ENCODE assay signal across 13 cellular contexts in genomic region chr2:201971516-201972228, GRCh38.
DNase-seq lines count a peak whose midpoint lies in the region; ATAC-seq and TF ChIP-seq lines count a peak whose summit lies in the region.
"Had no signal": no experiment of that assay in that cellular context is flagged by ENCODE, and none has a peak within 500 bp of the region (broad histone marks: within the 10 kb centered on the region; RNA-seq: fewer than 3 reads in every experiment).

No MANE protein-coding gene starts in this region.

- H3K27ac Mint-ChIP-seq in GM23338: peak overlapping the region; percentile 93

- H3K36me3 Mint-ChIP-seq in GM23338 (ENCODE audit: low read depth): peaks cover 43% of the 10 kb centered on the region
- H3K36me3 Mint-ChIP-seq: naive thymus-derived CD8-positive, alpha-beta T cell had no signal

- no peak for TF ChIP-seq POLR2A in sigmoid colon (IDR thresholded peaks at IDR 0.05)

- H3F3A ChIP-seq in GM23338 (replicated peaks; ENCODE audit: low read depth): peaks cover 13% of the 10 kb centered on the region

- H3K27ac ChIP-seq in GM23338 (ENCODE audit: low read depth) (peak overlapping the region; percentile 100), sigmoid colon (no peak overlapping the region)

- TF ChIP-seq CTCF in GM23338 (conservative IDR thresholded peaks at IDR 0.05; ENCODE audit: low read depth in 2 of 2): no peak
- no peak for TF ChIP-seq CTCF in foreskin fibroblast (IDR thresholded peaks at IDR 0.05; ENCODE audit: low read depth, low read length)
- TF ChIP-seq CTCF in sigmoid colon (IDR thresholded peaks at IDR 0.05): no peak

- peak overlapping the region; percentile 51 for H3K4me3 ChIP-seq in GM23338
- no peak overlapping the region for H3K4me3 ChIP-seq in foreskin fibroblast (ENCODE audit: low read depth in 1 of 2, low read length in 2 of 2)
- no peak overlapping the region for H3K4me3 ChIP-seq in sigmoid colon

- no peak for TF ChIP-seq EP300 in sigmoid colon (IDR thresholded peaks at IDR 0.05)

- H3K9me3 ChIP-seq in sigmoid colon: no peaks in the 10 kb centered on the region

- DNase-seq in GM23338 (ENCODE audit: low spot score) (no peak), RPMI7951 (ENCODE audit: low read depth) (peak; percentile 89), foreskin fibroblast (peak; percentile 20 to 56), sigmoid colon (peak; percentile 24), putamen (ENCODE audit: low spot score) (no peak)
- no peak for DNase-seq in activated naive CD4-positive, alpha-beta T cell treated with Interleukin-2 at 50 U/mL for 16 hours
- DNase-seq: DND-41; islet precursor cell; naive thymus-derived CD8-positive, alpha-beta T cell; NCI-H187; stimulated activated CD4-positive, alpha-beta T cell treated with anti-CD3 and anti-CD28 coated beads, Interleukin-15, amount 100 ng/mL, for 24 hours had no signal

- peak overlapping the region; percentile 92 for H3K4me2 ChIP-seq in GM23338

- intact Hi-C loops in sigmoid colon (cut with DNase I): no loop called here

- H2AFZ ChIP-seq in GM23338: no peak overlapping the region

- H3K27me3 Mint-ChIP-seq in GM23338 (ENCODE audit: insufficient read depth, low read depth, poor library complexity): peaks cover 18% of the 10 kb centered on the region

- peak overlapping the region; percentile 60 for H3K4me3 Mint-ChIP-seq in GM23338
- H3K4me3 Mint-ChIP-seq: naive thymus-derived CD8-positive, alpha-beta T cell had no signal

- ATAC-seq in GM23338 (no peak), HG03378 (IDR thresholded peaks at IDR 0.05; ENCODE audit: unreplicated experiment) (no peak)
- no peak for ATAC-seq in activated CD4-positive, CD25-positive, alpha-beta regulatory T cell treated with anti-CD3 and anti-CD28 coated beads, Interleukin-2, amount 50 U/mL, for 24 hours
- ATAC-seq: naive thymus-derived CD8-positive, alpha-beta T cell had no signal

- no peaks in the 10 kb centered on the region for H3K27me3 ChIP-seq in GM23338 (ENCODE audit: insufficient read depth)
- H3K27me3 ChIP-seq in sigmoid colon: no peaks in the 10 kb centered on the region

- H3K4me1 Mint-ChIP-seq in GM23338: peaks cover 74% of the 10 kb centered on the region
- H3K4me1 Mint-ChIP-seq: naive thymus-derived CD8-positive, alpha-beta T cell had no signal

- no peaks in the 10 kb centered on the region for H4K20me1 ChIP-seq in GM23338 (replicated peaks; ENCODE audit: insufficient read depth)

- H3K9me3 Mint-ChIP-seq in GM23338: peaks cover 16% of the 10 kb centered on the region; the same call in 2 of the 3 replicates

- WGBS in sigmoid colon, 2 donors: 80 to 86% methylated on average over 5 of the region's 5 CpGs

- H3K9me2 ChIP-seq in GM23338 (ENCODE audit: insufficient read depth): peaks cover 9% of the 10 kb centered on the region; the same call in 1 of the 2 replicates

- H3K4me1 ChIP-seq in GM23338 (ENCODE audit: insufficient read depth) (peaks cover 54% of the 10 kb centered on the region), sigmoid colon (peaks cover 0 to 8% (median 0%) of the 10 kb centered on the region in 4 donors)

- peaks cover 37% of the 10 kb centered on the region for H3K79me2 ChIP-seq in GM23338 (replicated peaks; ENCODE audit: insufficient read depth)

- H3K36me3 ChIP-seq in GM23338 (ENCODE audit: insufficient read depth): no peaks in the 10 kb centered on the region; the same call in 1 of the 2 replicates
- H3K36me3 ChIP-seq in sigmoid colon: no peaks in the 10 kb centered on the region

TF ChIP-seq in GM23338, 12 proteins besides CTCF, POLR2A, EP300 and RAD21 (continues in another document):
- TF ChIP-seq EZH2 (IDR thresholded peaks at IDR 0.05; ENCODE audit: low read depth, unreplicated experiment): no peak
- TF ChIP-seq, protein P1, sequence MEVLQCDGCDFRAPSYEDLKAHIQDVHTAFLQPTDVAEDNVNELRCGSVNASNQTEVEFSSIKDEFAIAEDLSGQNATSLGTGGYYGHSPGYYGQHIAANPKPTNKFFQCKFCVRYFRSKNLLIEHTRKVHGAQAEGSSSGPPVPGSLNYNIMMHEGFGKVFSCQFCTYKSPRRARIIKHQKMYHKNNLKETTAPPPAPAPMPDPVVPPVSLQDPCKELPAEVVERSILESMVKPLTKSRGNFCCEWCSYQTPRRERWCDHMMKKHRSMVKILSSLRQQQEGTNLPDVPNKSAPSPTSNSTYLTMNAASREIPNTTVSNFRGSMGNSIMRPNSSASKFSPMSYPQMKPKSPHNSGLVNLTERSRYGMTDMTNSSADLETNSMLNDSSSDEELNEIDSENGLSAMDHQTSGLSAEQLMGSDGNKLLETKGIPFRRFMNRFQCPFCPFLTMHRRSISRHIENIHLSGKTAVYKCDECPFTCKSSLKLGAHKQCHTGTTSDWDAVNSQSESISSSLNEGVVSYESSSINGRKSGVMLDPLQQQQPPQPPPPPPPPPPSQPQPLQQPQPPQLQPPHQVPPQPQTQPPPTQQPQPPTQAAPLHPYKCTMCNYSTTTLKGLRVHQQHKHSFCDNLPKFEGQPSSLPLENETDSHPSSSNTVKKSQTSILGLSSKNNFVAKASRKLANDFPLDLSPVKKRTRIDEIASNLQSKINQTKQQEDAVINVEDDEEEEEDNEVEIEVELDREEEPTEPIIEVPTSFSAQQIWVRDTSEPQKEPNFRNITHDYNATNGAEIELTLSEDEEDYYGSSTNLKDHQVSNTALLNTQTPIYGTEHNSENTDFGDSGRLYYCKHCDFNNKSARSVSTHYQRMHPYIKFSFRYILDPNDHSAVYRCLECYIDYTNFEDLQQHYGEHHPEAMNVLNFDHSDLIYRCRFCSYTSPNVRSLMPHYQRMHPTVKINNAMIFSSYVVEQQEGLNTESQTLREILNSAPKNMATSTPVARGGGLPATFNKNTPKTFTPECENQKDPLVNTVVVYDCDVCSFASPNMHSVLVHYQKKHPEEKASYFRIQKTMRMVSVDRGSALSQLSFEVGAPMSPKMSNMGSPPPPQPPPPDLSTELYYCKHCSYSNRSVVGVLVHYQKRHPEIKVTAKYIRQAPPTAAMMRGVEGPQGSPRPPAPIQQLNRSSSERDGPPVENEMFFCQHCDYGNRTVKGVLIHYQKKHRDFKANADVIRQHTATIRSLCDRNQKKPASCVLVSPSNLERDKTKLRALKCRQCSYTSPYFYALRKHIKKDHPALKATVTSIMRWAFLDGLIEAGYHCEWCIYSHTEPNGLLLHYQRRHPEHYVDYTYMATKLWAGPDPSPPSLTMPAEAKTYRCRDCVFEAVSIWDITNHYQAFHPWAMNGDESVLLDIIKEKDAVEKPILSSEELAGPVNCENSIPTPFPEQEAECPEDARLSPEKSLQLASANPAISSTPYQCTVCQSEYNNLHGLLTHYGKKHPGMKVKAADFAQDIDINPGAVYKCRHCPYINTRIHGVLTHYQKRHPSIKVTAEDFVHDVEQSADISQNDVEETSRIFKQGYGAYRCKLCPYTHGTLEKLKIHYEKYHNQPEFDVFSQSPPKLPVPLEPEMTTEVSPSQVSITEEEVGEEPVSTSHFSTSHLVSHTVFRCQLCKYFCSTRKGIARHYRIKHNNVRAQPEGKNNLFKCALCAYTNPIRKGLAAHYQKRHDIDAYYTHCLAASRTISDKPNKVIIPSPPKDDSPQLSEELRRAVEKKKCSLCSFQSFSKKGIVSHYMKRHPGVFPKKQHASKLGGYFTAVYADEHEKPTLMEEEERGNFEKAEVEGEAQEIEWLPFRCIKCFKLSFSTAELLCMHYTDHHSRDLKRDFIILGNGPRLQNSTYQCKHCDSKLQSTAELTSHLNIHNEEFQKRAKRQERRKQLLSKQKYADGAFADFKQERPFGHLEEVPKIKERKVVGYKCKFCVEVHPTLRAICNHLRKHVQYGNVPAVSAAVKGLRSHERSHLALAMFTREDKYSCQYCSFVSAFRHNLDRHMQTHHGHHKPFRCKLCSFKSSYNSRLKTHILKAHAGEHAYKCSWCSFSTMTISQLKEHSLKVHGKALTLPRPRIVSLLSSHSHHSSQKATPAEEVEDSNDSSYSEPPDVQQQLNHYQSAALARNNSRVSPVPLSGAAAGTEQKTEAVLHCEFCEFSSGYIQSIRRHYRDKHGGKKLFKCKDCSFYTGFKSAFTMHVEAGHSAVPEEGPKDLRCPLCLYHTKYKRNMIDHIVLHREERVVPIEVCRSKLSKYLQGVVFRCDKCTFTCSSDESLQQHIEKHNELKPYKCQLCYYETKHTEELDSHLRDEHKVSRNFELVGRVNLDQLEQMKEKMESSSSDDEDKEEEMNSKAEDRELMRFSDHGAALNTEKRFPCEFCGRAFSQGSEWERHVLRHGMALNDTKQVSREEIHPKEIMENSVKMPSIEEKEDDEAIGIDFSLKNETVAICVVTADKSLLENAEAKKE (CRISPR knock-in tag; IDR thresholded peaks at IDR 0.05): no peak
- TF ChIP-seq REST (IDR thresholded peaks at IDR 0.05; ENCODE audit: unreplicated experiment): no peak

Comparison
In these comparisons a context has a peak if more than half of its experiments do, and no peak if none do; other contexts are left out.
1. DNase-seq: peak in RPMI7951 (single experiment), foreskin fibroblast (2 of 2) and sigmoid colon (single experiment); none in GM23338 (single experiment), putamen (single experiment) and activated naive CD4-positive, alpha-beta T cell treated with Interleukin-2 at 50 U/mL for 16 hours (single experiment).